In genomic region chr1:204205486-204205885, GRCh38 we compare ENCODE assay signal across 34 cellular contexts. TPM values are rescaled to one million over a fixed set of nuclear protein-coding genes. Genes with fewer than 3 reads are reported as not detected.
"Had no signal": no experiment of that assay in that cellular context is flagged by ENCODE, and none has a peak within 500 bp of the region (broad histone marks: within the 10 kb centered on the region; RNA-seq: fewer than 3 reads in every experiment).

No MANE protein-coding gene starts in this region.

- H3K4me3 Mint-ChIP-seq: activated CD4-positive, alpha-beta memory T cell treated with anti-CD3 and anti-CD28 coated beads, Interleukin-2, amount 10 ng/mL, durations not matched to agents 7 days and 5 days; activated CD8-positive, alpha-beta memory T cell treated with anti-CD3 and anti-CD28 coated beads, Interleukin-2, amount 10 ng/mL, durations not matched to agents 7 days and 5 days; activated naive CD4-positive, alpha-beta T cell treated with anti-CD3 and anti-CD28 coated beads, Interleukin-2, amount 10 ng/mL, durations not matched to agents 7 days and 5 days; activated naive CD8-positive, alpha-beta T cell; activated naive CD8-positive, alpha-beta T cell treated with anti-CD3 and anti-CD28 coated beads, Interleukin-2, amount 50 U/mL, for 24 hours had no signal

- ATAC-seq: activated CD8-positive, alpha-beta memory T cell treated with anti-CD3 and anti-CD28 coated beads, Interleukin-2, amount 10 ng/mL, durations not matched to agents 7 days and 5 days; activated naive CD8-positive, alpha-beta T cell treated with anti-CD3 and anti-CD28 coated beads, Interleukin-2, amount 50 U/mL, for 24 hours; Panc1 had no signal

- H3K9me3 ChIP-seq: SJCRH30 had no signal

- H3K4me1 ChIP-seq: SJCRH30 had no signal

- H3K4me1 Mint-ChIP-seq: activated CD4-positive, alpha-beta memory T cell treated with anti-CD3 and anti-CD28 coated beads, Interleukin-2, amount 10 ng/mL, durations not matched to agents 7 days and 5 days; activated CD8-positive, alpha-beta memory T cell treated with anti-CD3 and anti-CD28 coated beads, Interleukin-2, amount 10 ng/mL, durations not matched to agents 7 days and 5 days; activated naive CD4-positive, alpha-beta T cell treated with anti-CD3 and anti-CD28 coated beads, Interleukin-2, amount 10 ng/mL, durations not matched to agents 7 days and 5 days had no signal

- DNase-seq: activated CD4-positive, alpha-beta memory T cell treated with anti-CD3 and anti-CD28 coated beads, Interleukin-2, amount 10 ng/mL, durations not matched to agents 7 days and 5 days; activated CD4-positive, alpha-beta T cell treated with anti-CD3 and anti-CD28 coated beads for 1 hour; activated CD4-positive, alpha-beta T cell treated with anti-CD3 and anti-CD28 coated beads for 48 hours; activated CD4-positive, CD25-positive, alpha-beta regulatory T cell; activated CD8-positive, alpha-beta memory T cell treated with anti-CD3 and anti-CD28 coated beads for 24 hours; activated CD8-positive, alpha-beta memory T cell treated with anti-CD3 and anti-CD28 coated beads, Interleukin-2, amount 10 ng/mL, durations not matched to agents 7 days and 5 days; activated CD8-positive, alpha-beta memory T cell treated with anti-CD3 and anti-CD28 coated beads, Interleukin-2, amount 50 U/mL, for 48 hours; activated effector memory CD4-positive, alpha-beta T cell treated with Interleukin-2 at 50 U/mL for 16 hours; activated naive CD4-positive, alpha-beta T cell treated with anti-CD3 and anti-CD28 coated beads, Interleukin-2, amount 10 ng/mL, durations not matched to agents 7 days and 5 days; activated naive CD8-positive, alpha-beta T cell treated with anti-CD3 and anti-CD28 coated beads, Interleukin-2, amount 50 U/mL, for 24 hours; activated T-cell treated with anti-CD3 and anti-CD28 coated beads, Interleukin-2, amount 50 U/mL, for 48 hours; aorta; brain microvascular endothelial cell; central memory CD4-positive, alpha-beta T cell; MM.1S; MV-4-11; NCI-H1092; NCI-H1436 treated with DMSO at 0.1 percent for 48 hours; NCI-H1694 treated with DMSO at 0.1 percent for 48 hours; NCI-H2029; NCI-H345; NCI-H524 treated with DMSO at 0.1 percent for 48 hours; SHP77; SJCRH30; T1000; WERI-Rb-1 had no signal

- H3K36me3 Mint-ChIP-seq: activated CD8-positive, alpha-beta memory T cell treated with anti-CD3 and anti-CD28 coated beads, Interleukin-2, amount 10 ng/mL, durations not matched to agents 7 days and 5 days; activated naive CD4-positive, alpha-beta T cell treated with anti-CD3 and anti-CD28 coated beads, Interleukin-2, amount 10 ng/mL, durations not matched to agents 7 days and 5 days; activated naive CD8-positive, alpha-beta T cell had no signal

- H3K27ac Mint-ChIP-seq: activated CD4-positive, alpha-beta memory T cell treated with anti-CD3 and anti-CD28 coated beads, Interleukin-2, amount 10 ng/mL, durations not matched to agents 7 days and 5 days; activated CD8-positive, alpha-beta memory T cell treated with anti-CD3 and anti-CD28 coated beads, Interleukin-2, amount 10 ng/mL, durations not matched to agents 7 days and 5 days; activated naive CD4-positive, alpha-beta T cell treated with anti-CD3 and anti-CD28 coated beads, Interleukin-2, amount 10 ng/mL, durations not matched to agents 7 days and 5 days; activated naive CD8-positive, alpha-beta T cell; activated naive CD8-positive, alpha-beta T cell treated with anti-CD3 and anti-CD28 coated beads, Interleukin-2, amount 50 U/mL, for 24 hours had no signal

- H3K36me3 ChIP-seq: brain microvascular endothelial cell, SJCRH30, WERI-Rb-1 had no signal

- H3K4me3 ChIP-seq: SJCRH30 had no signal

- H3K27ac ChIP-seq: brain microvascular endothelial cell, SJCRH30, WERI-Rb-1 had no signal

- H3K9me3 Mint-ChIP-seq: activated CD4-positive, alpha-beta memory T cell treated with anti-CD3 and anti-CD28 coated beads, Interleukin-2, amount 10 ng/mL, durations not matched to agents 7 days and 5 days; activated naive CD4-positive, alpha-beta T cell treated with anti-CD3 and anti-CD28 coated beads, Interleukin-2, amount 10 ng/mL, durations not matched to agents 7 days and 5 days; activated naive CD8-positive, alpha-beta T cell treated with anti-CD3 and anti-CD28 coated beads, Interleukin-2, amount 50 U/mL, for 24 hours had no signal

RNA-seq across cellular contexts. Expression of gene GOLT1A, which starts 8.3 kb away (rescaled TPM):
- total RNA-seq: activated CD4-positive, alpha-beta memory T cell treated with anti-CD3 and anti-CD28 coated beads, Interleukin-2, amount 10 ng/mL, durations not matched to agents 7 days and 5 days; activated CD8-positive, alpha-beta memory T cell treated with anti-CD3 and anti-CD28 coated beads, Interleukin-2, amount 10 ng/mL, durations not matched to agents 7 days and 5 days; aorta; LHCN-M2; NCI-H460; RPMI7951; SJCRH30; T-helper 1 cell treated with Interleukin-12 subunit alpha and Interleukin-12 subunit beta and Interleukin-4 antibody, amounts not matched to agents 30 ng/mL and 1 ng/mL, for 36 hours; T-helper 2 cell treated with Interferon-gamma antibody and Interleukin-4, amounts not matched to agents 100 ng/mL and 5 ng/mL, for 36 hours had no signal

RNA-seq across cellular contexts. Expression of gene KISS1, which starts 9.2 kb away (rescaled TPM):
- total RNA-seq: activated CD4-positive, alpha-beta memory T cell treated with anti-CD3 and anti-CD28 coated beads, Interleukin-2, amount 10 ng/mL, durations not matched to agents 7 days and 5 days; activated CD8-positive, alpha-beta memory T cell treated with anti-CD3 and anti-CD28 coated beads, Interleukin-2, amount 10 ng/mL, durations not matched to agents 7 days and 5 days; aorta; cerebellum; LHCN-M2; NCI-H460; SJCRH30; T-helper 1 cell treated with Interleukin-12 subunit alpha and Interleukin-12 subunit beta and Interleukin-4 antibody, amounts not matched to agents 30 ng/mL and 1 ng/mL, for 36 hours; T-helper 2 cell treated with Interferon-gamma antibody and Interleukin-4, amounts not matched to agents 100 ng/mL and 5 ng/mL, for 36 hours had no signal

RNA-seq across cellular contexts. Expression of gene REN, which starts 39.3 kb away (rescaled TPM):
- total RNA-seq: activated CD4-positive, alpha-beta memory T cell treated with anti-CD3 and anti-CD28 coated beads, Interleukin-2, amount 10 ng/mL, durations not matched to agents 7 days and 5 days; activated CD8-positive, alpha-beta memory T cell treated with anti-CD3 and anti-CD28 coated beads, Interleukin-2, amount 10 ng/mL, durations not matched to agents 7 days and 5 days; aorta; cerebellum; LHCN-M2; NCI-H460; SJCRH30; T-helper 1 cell treated with Interleukin-12 subunit alpha and Interleukin-12 subunit beta and Interleukin-4 antibody, amounts not matched to agents 30 ng/mL and 1 ng/mL, for 36 hours; T-helper 2 cell treated with Interferon-gamma antibody and Interleukin-4, amounts not matched to agents 100 ng/mL and 5 ng/mL, for 36 hours had no signal
- polyA plus RNA-seq: aorta had no signal

RNA-seq across cellular contexts. Expression of gene ETNK2, which starts 53.6 kb away (rescaled TPM):
- total RNA-seq: activated CD8-positive, alpha-beta memory T cell treated with anti-CD3 and anti-CD28 coated beads, Interleukin-2, amount 10 ng/mL, durations not matched to agents 7 days and 5 days; T-helper 1 cell treated with Interleukin-12 subunit alpha and Interleukin-12 subunit beta and Interleukin-4 antibody, amounts not matched to agents 30 ng/mL and 1 ng/mL, for 36 hours had no signal
